Comparison of ENCODE assay signal across 1 cellular context in genomic region chr10:69318087-69318996, GRCh38.
TF ChIP-seq lines count a peak whose summit lies in the region.

No MANE protein-coding gene starts in this region.

TF ChIP-seq in K562, 482 proteins besides CTCF, POLR2A, EP300 and RAD21 (continued from another document and continues in another):
- TF ChIP-seq, protein P1, sequence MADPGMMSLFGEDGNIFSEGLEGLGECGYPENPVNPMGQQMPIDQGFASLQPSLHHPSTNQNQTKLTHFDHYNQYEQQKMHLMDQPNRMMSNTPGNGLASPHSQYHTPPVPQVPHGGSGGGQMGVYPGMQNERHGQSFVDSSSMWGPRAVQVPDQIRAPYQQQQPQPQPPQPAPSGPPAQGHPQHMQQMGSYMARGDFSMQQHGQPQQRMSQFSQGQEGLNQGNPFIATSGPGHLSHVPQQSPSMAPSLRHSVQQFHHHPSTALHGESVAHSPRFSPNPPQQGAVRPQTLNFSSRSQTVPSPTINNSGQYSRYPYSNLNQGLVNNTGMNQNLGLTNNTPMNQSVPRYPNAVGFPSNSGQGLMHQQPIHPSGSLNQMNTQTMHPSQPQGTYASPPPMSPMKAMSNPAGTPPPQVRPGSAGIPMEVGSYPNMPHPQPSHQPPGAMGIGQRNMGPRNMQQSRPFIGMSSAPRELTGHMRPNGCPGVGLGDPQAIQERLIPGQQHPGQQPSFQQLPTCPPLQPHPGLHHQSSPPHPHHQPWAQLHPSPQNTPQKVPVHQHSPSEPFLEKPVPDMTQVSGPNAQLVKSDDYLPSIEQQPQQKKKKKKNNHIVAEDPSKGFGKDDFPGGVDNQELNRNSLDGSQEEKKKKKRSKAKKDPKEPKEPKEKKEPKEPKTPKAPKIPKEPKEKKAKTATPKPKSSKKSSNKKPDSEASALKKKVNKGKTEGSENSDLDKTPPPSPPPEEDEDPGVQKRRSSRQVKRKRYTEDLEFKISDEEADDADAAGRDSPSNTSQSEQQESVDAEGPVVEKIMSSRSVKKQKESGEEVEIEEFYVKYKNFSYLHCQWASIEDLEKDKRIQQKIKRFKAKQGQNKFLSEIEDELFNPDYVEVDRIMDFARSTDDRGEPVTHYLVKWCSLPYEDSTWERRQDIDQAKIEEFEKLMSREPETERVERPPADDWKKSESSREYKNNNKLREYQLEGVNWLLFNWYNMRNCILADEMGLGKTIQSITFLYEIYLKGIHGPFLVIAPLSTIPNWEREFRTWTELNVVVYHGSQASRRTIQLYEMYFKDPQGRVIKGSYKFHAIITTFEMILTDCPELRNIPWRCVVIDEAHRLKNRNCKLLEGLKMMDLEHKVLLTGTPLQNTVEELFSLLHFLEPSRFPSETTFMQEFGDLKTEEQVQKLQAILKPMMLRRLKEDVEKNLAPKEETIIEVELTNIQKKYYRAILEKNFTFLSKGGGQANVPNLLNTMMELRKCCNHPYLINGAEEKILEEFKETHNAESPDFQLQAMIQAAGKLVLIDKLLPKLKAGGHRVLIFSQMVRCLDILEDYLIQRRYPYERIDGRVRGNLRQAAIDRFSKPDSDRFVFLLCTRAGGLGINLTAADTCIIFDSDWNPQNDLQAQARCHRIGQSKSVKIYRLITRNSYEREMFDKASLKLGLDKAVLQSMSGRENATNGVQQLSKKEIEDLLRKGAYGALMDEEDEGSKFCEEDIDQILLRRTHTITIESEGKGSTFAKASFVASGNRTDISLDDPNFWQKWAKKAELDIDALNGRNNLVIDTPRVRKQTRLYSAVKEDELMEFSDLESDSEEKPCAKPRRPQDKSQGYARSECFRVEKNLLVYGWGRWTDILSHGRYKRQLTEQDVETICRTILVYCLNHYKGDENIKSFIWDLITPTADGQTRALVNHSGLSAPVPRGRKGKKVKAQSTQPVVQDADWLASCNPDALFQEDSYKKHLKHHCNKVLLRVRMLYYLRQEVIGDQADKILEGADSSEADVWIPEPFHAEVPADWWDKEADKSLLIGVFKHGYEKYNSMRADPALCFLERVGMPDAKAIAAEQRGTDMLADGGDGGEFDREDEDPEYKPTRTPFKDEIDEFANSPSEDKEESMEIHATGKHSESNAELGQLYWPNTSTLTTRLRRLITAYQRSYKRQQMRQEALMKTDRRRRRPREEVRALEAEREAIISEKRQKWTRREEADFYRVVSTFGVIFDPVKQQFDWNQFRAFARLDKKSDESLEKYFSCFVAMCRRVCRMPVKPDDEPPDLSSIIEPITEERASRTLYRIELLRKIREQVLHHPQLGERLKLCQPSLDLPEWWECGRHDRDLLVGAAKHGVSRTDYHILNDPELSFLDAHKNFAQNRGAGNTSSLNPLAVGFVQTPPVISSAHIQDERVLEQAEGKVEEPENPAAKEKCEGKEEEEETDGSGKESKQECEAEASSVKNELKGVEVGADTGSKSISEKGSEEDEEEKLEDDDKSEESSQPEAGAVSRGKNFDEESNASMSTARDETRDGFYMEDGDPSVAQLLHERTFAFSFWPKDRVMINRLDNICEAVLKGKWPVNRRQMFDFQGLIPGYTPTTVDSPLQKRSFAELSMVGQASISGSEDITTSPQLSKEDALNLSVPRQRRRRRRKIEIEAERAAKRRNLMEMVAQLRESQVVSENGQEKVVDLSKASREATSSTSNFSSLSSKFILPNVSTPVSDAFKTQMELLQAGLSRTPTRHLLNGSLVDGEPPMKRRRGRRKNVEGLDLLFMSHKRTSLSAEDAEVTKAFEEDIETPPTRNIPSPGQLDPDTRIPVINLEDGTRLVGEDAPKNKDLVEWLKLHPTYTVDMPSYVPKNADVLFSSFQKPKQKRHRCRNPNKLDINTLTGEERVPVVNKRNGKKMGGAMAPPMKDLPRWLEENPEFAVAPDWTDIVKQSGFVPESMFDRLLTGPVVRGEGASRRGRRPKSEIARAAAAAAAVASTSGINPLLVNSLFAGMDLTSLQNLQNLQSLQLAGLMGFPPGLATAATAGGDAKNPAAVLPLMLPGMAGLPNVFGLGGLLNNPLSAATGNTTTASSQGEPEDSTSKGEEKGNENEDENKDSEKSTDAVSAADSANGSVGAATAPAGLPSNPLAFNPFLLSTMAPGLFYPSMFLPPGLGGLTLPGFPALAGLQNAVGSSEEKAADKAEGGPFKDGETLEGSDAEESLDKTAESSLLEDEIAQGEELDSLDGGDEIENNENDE (IDR thresholded peaks at IDR 0.05; ENCODE audit: low read depth, low read length) = no peak
- TF ChIP-seq ZC3H8 (IDR thresholded peaks at IDR 0.05) (no peak), FOXA1 (IDR thresholded peaks at IDR 0.05; ENCODE audit: borderline replicate concordance) (no peak), JUNB (CRISPR knock-in tag; conservative IDR thresholded peaks at IDR 0.05) (no peak), CBFA2T3 (IDR thresholded peaks at IDR 0.05) (no peak), HNRNPH1 (optimal IDR thresholded peaks at IDR 0.05; ENCODE audit: low read depth, low read length) (no peak), ZNF174 (CRISPR knock-in tag; IDR thresholded peaks at IDR 0.05) (no peak), CCNT2 (IDR thresholded peaks at IDR 0.05; ENCODE audit: borderline replicate concordance, extremely low read depth, insufficient read length, low read depth, low read length) (peak; percentile 81), PHF8 (IDR thresholded peaks at IDR 0.05; ENCODE audit: borderline replicate concordance, low read length) (peak; percentile 65; the same call in 1 of the 2 replicates), SMARCB1 (IDR thresholded peaks at IDR 0.05; ENCODE audit: insufficient read length, low read depth) (no peak), TAF7 (tag; IDR thresholded peaks at IDR 0.05) (no peak), ZNF764 (CRISPR knock-in tag; IDR thresholded peaks at IDR 0.05; ENCODE audit: low read depth) (no peak), NR1H2 (CRISPR knock-in tag; IDR thresholded peaks at IDR 0.05) (0 out of 2 replicates have a peak, but pooled peaks have one; percentile 69), ZBTB5 (IDR thresholded peaks at IDR 0.05) (no peak), NRF1 (conservative IDR thresholded peaks at IDR 0.05 in 1 of 2, IDR thresholded peaks at IDR 0.05 in 1 of 2) (peak; percentile 75 to 80), CBX3 (IDR thresholded peaks at IDR 0.05; ENCODE audit: borderline replicate concordance in 1 of 2, low read length in 2 of 2) (no peak), NUFIP1 (IDR thresholded peaks at IDR 0.05; ENCODE audit: partially characterized antibody) (no peak), BCL6 (CRISPR knock-in tag; IDR thresholded peaks at IDR 0.05) (no peak), CEBPZ (IDR thresholded peaks at IDR 0.05; ENCODE audit: borderline replicate concordance, low read depth, low read length) (no peak), XRCC5 (IDR thresholded peaks at IDR 0.05; ENCODE audit: low read depth, low read length) (no peak; the same call in 1 of the 2 replicates), BRF2 (IDR thresholded peaks at IDR 0.05; ENCODE audit: borderline replicate concordance, insufficient read depth, insufficient read length) (no peak), ELF1 (tag; IDR thresholded peaks at IDR 0.05) (peak; percentile 73), HNRNPLL (IDR thresholded peaks at IDR 0.05; ENCODE audit: low read depth, low read length, poor library complexity, severe bottlenecking) (peak; percentile 90), MYBL2 (IDR thresholded peaks at IDR 0.05; ENCODE audit: low read depth) (no peak), MYBL2 (CRISPR knock-in tag; IDR thresholded peaks at IDR 0.05; ENCODE audit: borderline replicate concordance) (no peak), ZNF253 (CRISPR knock-in tag; conservative IDR thresholded peaks at IDR 0.05) (no peak), ZNF780A (CRISPR knock-in tag; IDR thresholded peaks at IDR 0.05) (no peak), SNAPC5 (CRISPR knock-in tag; IDR thresholded peaks at IDR 0.05) (no peak)
- TF ChIP-seq, protein P2, sequence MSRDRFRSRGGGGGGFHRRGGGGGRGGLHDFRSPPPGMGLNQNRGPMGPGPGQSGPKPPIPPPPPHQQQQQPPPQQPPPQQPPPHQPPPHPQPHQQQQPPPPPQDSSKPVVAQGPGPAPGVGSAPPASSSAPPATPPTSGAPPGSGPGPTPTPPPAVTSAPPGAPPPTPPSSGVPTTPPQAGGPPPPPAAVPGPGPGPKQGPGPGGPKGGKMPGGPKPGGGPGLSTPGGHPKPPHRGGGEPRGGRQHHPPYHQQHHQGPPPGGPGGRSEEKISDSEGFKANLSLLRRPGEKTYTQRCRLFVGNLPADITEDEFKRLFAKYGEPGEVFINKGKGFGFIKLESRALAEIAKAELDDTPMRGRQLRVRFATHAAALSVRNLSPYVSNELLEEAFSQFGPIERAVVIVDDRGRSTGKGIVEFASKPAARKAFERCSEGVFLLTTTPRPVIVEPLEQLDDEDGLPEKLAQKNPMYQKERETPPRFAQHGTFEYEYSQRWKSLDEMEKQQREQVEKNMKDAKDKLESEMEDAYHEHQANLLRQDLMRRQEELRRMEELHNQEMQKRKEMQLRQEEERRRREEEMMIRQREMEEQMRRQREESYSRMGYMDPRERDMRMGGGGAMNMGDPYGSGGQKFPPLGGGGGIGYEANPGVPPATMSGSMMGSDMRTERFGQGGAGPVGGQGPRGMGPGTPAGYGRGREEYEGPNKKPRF (IDR thresholded peaks at IDR 0.05; ENCODE audit: low read depth, low read length) = no peak
- TF ChIP-seq, protein P3, sequence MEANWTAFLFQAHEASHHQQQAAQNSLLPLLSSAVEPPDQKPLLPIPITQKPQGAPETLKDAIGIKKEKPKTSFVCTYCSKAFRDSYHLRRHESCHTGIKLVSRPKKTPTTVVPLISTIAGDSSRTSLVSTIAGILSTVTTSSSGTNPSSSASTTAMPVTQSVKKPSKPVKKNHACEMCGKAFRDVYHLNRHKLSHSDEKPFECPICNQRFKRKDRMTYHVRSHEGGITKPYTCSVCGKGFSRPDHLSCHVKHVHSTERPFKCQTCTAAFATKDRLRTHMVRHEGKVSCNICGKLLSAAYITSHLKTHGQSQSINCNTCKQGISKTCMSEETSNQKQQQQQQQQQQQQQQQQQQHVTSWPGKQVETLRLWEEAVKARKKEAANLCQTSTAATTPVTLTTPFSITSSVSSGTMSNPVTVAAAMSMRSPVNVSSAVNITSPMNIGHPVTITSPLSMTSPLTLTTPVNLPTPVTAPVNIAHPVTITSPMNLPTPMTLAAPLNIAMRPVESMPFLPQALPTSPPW (CRISPR knock-in tag; IDR thresholded peaks at IDR 0.05) = peak; percentile 73
- TF ChIP-seq, protein P4, sequence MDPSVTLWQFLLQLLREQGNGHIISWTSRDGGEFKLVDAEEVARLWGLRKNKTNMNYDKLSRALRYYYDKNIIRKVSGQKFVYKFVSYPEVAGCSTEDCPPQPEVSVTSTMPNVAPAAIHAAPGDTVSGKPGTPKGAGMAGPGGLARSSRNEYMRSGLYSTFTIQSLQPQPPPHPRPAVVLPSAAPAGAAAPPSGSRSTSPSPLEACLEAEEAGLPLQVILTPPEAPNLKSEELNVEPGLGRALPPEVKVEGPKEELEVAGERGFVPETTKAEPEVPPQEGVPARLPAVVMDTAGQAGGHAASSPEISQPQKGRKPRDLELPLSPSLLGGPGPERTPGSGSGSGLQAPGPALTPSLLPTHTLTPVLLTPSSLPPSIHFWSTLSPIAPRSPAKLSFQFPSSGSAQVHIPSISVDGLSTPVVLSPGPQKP (CRISPR knock-in tag; IDR thresholded peaks at IDR 0.05) = no peak
- TF ChIP-seq, protein P5, sequence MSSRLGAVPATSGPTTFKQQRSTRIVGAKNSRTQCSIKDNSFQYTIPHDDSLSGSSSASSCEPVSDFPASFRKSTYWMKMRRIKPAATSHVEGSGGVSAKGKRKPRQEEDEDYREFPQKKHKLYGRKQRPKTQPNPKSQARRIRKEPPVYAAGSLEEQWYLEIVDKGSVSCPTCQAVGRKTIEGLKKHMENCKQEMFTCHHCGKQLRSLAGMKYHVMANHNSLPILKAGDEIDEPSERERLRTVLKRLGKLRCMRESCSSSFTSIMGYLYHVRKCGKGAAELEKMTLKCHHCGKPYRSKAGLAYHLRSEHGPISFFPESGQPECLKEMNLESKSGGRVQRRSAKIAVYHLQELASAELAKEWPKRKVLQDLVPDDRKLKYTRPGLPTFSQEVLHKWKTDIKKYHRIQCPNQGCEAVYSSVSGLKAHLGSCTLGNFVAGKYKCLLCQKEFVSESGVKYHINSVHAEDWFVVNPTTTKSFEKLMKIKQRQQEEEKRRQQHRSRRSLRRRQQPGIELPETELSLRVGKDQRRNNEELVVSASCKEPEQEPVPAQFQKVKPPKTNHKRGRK (tag; IDR thresholded peaks at IDR 0.05) = no peak
